Comparison of ENCODE assay signal across 12 cellular contexts in the genomic region with DNA sequence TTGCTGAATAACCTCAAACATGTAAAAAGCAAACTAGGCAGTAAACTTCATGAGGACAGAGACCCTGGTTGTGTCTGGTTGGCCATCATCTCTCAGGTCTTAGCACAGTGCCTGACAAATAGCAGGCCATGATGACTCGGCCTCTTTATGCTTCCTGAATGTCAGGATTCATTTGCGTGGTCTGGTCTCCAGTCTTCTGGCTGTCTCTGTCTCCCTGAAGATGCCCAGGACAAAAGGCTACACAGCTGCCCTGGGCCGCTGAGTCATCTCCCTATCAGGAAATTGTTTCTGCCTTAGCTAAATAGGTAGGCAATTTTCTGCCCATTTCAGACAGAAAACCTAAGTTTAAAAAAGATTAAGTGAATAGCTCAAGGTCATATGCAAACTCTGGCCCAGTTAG.
DNase-seq lines count a peak whose midpoint lies in the region; ATAC-seq, FAIRE-seq and TF ChIP-seq lines count a peak whose summit lies in the region.
"Had no signal": no experiment of that assay in that cellular context is flagged by ENCODE, and none has a peak within 500 bp of the region (broad histone marks: within the 10 kb centered on the region; RNA-seq: fewer than 3 reads in every experiment).

No MANE protein-coding gene starts in this region.

- H3K79me2 ChIP-seq in ACC112 (ENCODE audit: control insufficient read depth, insufficient read depth, low read length, unreplicated experiment) (no peaks in the 10 kb centered on the region), GM23338 (replicated peaks; ENCODE audit: insufficient read depth) (no peaks in the 10 kb centered on the region)

- peak overlapping the region; percentile 39 for H3K4me3 ChIP-seq in ACC112 (ENCODE audit: low read depth, low read length)
- no peak overlapping the region for H3K4me3 ChIP-seq in GM23338

- H4K20me1 ChIP-seq in GM23338 (replicated peaks; ENCODE audit: insufficient read depth): no peaks in the 10 kb centered on the region

- peaks cover 26% of the 10 kb centered on the region for H3K4me1 ChIP-seq in ACC112 (ENCODE audit: control insufficient read depth, insufficient read depth, low read length, unreplicated experiment)
- H3K4me1 ChIP-seq in GM23338 (ENCODE audit: insufficient read depth): no peaks in the 10 kb centered on the region

- H3K9me2 ChIP-seq in GM23338 (ENCODE audit: insufficient read depth): 0 out of 2 replicates have a peak, but pooled peaks cover 10% of the 10 kb centered on the region

- peaks cover 3% of the 10 kb centered on the region for H3K27me3 Mint-ChIP-seq in GM23338 (ENCODE audit: insufficient read depth, low read depth, poor library complexity)
- peaks cover 4% of the 10 kb centered on the region for H3K27me3 Mint-ChIP-seq in activated naive CD8-positive, alpha-beta T cell treated with anti-CD3 and anti-CD28 coated beads, Interleukin-2, amount 50 U/mL, for 24 hours
- H3K27me3 Mint-ChIP-seq: CD8-positive, alpha-beta memory T cell had no signal

- H3K27ac Mint-ChIP-seq in GM23338: no peak overlapping the region
- H3K27ac Mint-ChIP-seq in activated naive CD8-positive, alpha-beta T cell treated with anti-CD3 and anti-CD28 coated beads, Interleukin-2, amount 50 U/mL, for 24 hours: peak overlapping the region; percentile 73

- no peaks in the 10 kb centered on the region for H3K4me1 Mint-ChIP-seq in GM23338
- H3K4me1 Mint-ChIP-seq in activated naive CD8-positive, alpha-beta T cell treated with anti-CD3 and anti-CD28 coated beads, Interleukin-2, amount 50 U/mL, for 24 hours: peaks cover 39% of the 10 kb centered on the region
- H3K4me1 Mint-ChIP-seq: CD8-positive, alpha-beta memory T cell had no signal

- no peaks in the 10 kb centered on the region for H3K36me3 ChIP-seq in ACC112 (ENCODE audit: insufficient read depth, low read length)
- no peaks in the 10 kb centered on the region for H3K36me3 ChIP-seq in GM23338 (ENCODE audit: insufficient read depth)

- H3K4me2 ChIP-seq in GM23338: no peak overlapping the region

- no peak overlapping the region for H3K4me3 Mint-ChIP-seq in GM23338
- no peak overlapping the region for H3K4me3 Mint-ChIP-seq in activated naive CD8-positive, alpha-beta T cell treated with anti-CD3 and anti-CD28 coated beads, Interleukin-2, amount 50 U/mL, for 24 hours
- H3K4me3 Mint-ChIP-seq: CD8-positive, alpha-beta memory T cell had no signal

- no peak for ATAC-seq in GM23338
- no peak for ATAC-seq in activated naive CD8-positive, alpha-beta T cell treated with anti-CD3 and anti-CD28 coated beads, Interleukin-2, amount 50 U/mL, for 24 hours
- no peak for ATAC-seq in HG02973 (IDR thresholded peaks at IDR 0.05; ENCODE audit: unreplicated experiment)
- no peak for ATAC-seq in HG02970 (IDR thresholded peaks at IDR 0.05; ENCODE audit: low FRiP score, unreplicated experiment)

- DNase-seq in GM23338 (ENCODE audit: low spot score) (no peak), D721Med (ENCODE audit: insufficient read length, low spot score) (no peak), HuH-7.5 (ENCODE audit: low spot score) (no peak)
- no peak for DNase-seq in activated naive CD8-positive, alpha-beta T cell treated with anti-CD3 and anti-CD28 coated beads, Interleukin-2, amount 50 U/mL, for 24 hours
- DNase-seq: activated CD4-positive, alpha-beta T cell treated with anti-CD3 and anti-CD28 coated beads, Interleukin-2, amount 50 U/mL, for 4 hours; CD8-positive, alpha-beta memory T cell; central memory CD4-positive, alpha-beta T cell had no signal

- no peaks in the 10 kb centered on the region for H3K36me3 Mint-ChIP-seq in GM23338 (ENCODE audit: low read depth)
- H3K36me3 Mint-ChIP-seq in activated naive CD8-positive, alpha-beta T cell treated with anti-CD3 and anti-CD28 coated beads, Interleukin-2, amount 50 U/mL, for 24 hours (ENCODE audit: low read depth): no peaks in the 10 kb centered on the region
- H3K36me3 Mint-ChIP-seq: CD8-positive, alpha-beta memory T cell had no signal

- FAIRE-seq in islet of Langerhans (lab: Jason Lieb, UNC): peak; percentile 62
- no peak for FAIRE-seq in D721Med (lab: Jason Lieb, UNC)
- FAIRE-seq: GM18507 had no signal

- H3K9me3 Mint-ChIP-seq in GM23338: no peaks in the 10 kb centered on the region
- H3K9me3 Mint-ChIP-seq in activated naive CD8-positive, alpha-beta T cell treated with anti-CD3 and anti-CD28 coated beads, Interleukin-2, amount 50 U/mL, for 24 hours: peaks cover 15% of the 10 kb centered on the region
- H3K9me3 Mint-ChIP-seq: CD8-positive, alpha-beta memory T cell had no signal

- H2AFZ ChIP-seq in ACC112 (ENCODE audit: low read length, unreplicated experiment): no peak overlapping the region
- peak overlapping the region; percentile 72; the same call in 1 of the 2 replicates for H2AFZ ChIP-seq in GM23338

- TF ChIP-seq CTCF in GM23338 (conservative IDR thresholded peaks at IDR 0.05; ENCODE audit: low read depth in 2 of 2): no peak
- TF ChIP-seq CTCF in D721Med (IDR thresholded peaks at IDR 0.05; ENCODE audit: insufficient read depth, missing control alignments): no peak

- peak overlapping the region; percentile 96 for H3K27ac ChIP-seq in ACC112 (ENCODE audit: low read depth, low read length)
- H3K27ac ChIP-seq in GM23338 (ENCODE audit: low read depth): no peak overlapping the region

- H3F3A ChIP-seq in GM23338 (replicated peaks; ENCODE audit: low read depth): no peaks in the 10 kb centered on the region

- no peaks in the 10 kb centered on the region for H3K27me3 ChIP-seq in ACC112 (ENCODE audit: insufficient read depth, low read length)
- H3K27me3 ChIP-seq in GM23338 (ENCODE audit: insufficient read depth): no peaks in the 10 kb centered on the region

TF ChIP-seq in GM23338, 12 proteins besides CTCF, POLR2A, EP300 and RAD21 (continues in another document):
- TF ChIP-seq ZNF114 (CRISPR knock-in tag; IDR thresholded peaks at IDR 0.05): no peak
- TF ChIP-seq, protein P1, sequence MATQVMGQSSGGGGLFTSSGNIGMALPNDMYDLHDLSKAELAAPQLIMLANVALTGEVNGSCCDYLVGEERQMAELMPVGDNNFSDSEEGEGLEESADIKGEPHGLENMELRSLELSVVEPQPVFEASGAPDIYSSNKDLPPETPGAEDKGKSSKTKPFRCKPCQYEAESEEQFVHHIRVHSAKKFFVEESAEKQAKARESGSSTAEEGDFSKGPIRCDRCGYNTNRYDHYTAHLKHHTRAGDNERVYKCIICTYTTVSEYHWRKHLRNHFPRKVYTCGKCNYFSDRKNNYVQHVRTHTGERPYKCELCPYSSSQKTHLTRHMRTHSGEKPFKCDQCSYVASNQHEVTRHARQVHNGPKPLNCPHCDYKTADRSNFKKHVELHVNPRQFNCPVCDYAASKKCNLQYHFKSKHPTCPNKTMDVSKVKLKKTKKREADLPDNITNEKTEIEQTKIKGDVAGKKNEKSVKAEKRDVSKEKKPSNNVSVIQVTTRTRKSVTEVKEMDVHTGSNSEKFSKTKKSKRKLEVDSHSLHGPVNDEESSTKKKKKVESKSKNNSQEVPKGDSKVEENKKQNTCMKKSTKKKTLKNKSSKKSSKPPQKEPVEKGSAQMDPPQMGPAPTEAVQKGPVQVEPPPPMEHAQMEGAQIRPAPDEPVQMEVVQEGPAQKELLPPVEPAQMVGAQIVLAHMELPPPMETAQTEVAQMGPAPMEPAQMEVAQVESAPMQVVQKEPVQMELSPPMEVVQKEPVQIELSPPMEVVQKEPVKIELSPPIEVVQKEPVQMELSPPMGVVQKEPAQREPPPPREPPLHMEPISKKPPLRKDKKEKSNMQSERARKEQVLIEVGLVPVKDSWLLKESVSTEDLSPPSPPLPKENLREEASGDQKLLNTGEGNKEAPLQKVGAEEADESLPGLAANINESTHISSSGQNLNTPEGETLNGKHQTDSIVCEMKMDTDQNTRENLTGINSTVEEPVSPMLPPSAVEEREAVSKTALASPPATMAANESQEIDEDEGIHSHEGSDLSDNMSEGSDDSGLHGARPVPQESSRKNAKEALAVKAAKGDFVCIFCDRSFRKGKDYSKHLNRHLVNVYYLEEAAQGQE (IDR thresholded peaks at IDR 0.05; ENCODE audit: unreplicated experiment): no peak
- no peak for TF ChIP-seq JUNB (IDR thresholded peaks at IDR 0.05; ENCODE audit: unreplicated experiment)
